Comparison of ENCODE assay signal across 10 cellular contexts in genomic region chr4:113978561-113979156, GRCh38. TPM values are rescaled to one million over a fixed set of nuclear protein-coding genes. Genes with fewer than 3 reads are reported as not detected.
DNase-seq lines count a peak whose midpoint lies in the region; ATAC-seq and TF ChIP-seq lines count a peak whose summit lies in the region.
"Had no signal": no experiment of that assay in that cellular context is flagged by ENCODE, and none has a peak within 500 bp of the region (broad histone marks: within the 10 kb centered on the region; RNA-seq: fewer than 3 reads in every experiment).

No MANE protein-coding gene starts in this region.

- H3K4me1 Mint-ChIP-seq in MCF 10A (ENCODE audit: insufficient read depth, unreplicated experiment), result peaks cover 20% of the 10 kb centered on the region

- intact Hi-C loops in MCF 10A (cut with micrococcal nuclease), result loop anchor here (1.0 to 5.0 kb wide), 9 partner anchors 17 to 586 kb away; no protein-coding TSS in a partner anchor

- no peaks in the 10 kb centered on the region for H3K9me3 ChIP-seq in thoracic aorta
- H3K9me3 ChIP-seq: neutrophil had no signal

- H3K27ac Mint-ChIP-seq in MCF 10A (ENCODE audit: low read depth, unreplicated experiment), result peak overlapping the region; percentile 95

- ATAC-seq in thoracic aorta (ENCODE audit: insufficient number of reproducible peaks, low FRiP score, low read depth) (no peak), HG02623 (IDR thresholded peaks at IDR 0.05; ENCODE audit: unreplicated experiment) (no peak)

- H3K27me3 ChIP-seq in thoracic aorta (replicated peaks; ENCODE audit: insufficient read depth), result no peaks in the 10 kb centered on the region
- H3K27me3 ChIP-seq: BLaER1 had no signal

- peak overlapping the region; percentile 92 for H3K4me3 ChIP-seq in thoracic aorta
- H3K4me3 ChIP-seq: BLaER1 had no signal

- TSS peak; percentile 38 for BruUV-seq in MCF 10A (replicated peaks; lab: Mats Ljungman, UMichigan)

- CTCF ChIA-PET in MCF 10A (lab: Yijun Ruan, JAX), result interaction anchor here (0.7 to 2.3 kb wide), 11 partner anchors 12 to 1230 kb away, joined by 3 to 18 read pairs (median 5); no protein-coding TSS in a partner anchor

- peaks cover 0 to 18% of the 10 kb centered on the region in 2 donors for H3K4me1 ChIP-seq in thoracic aorta (ENCODE audit: control insufficient read depth in 1 of 2, low read depth in 2 of 2)
- H3K4me1 ChIP-seq: BLaER1 had no signal

- no peaks in the 10 kb centered on the region for H3K36me3 ChIP-seq in thoracic aorta
- H3K36me3 ChIP-seq: BLaER1, neutrophil had no signal

- POLR2A ChIA-PET in MCF 10A (lab: Yijun Ruan, JAX), result interaction anchor here (0.6 to 6.1 kb wide), 25 partner anchors 9 to 584 kb away, joined by 3 to 125 read pairs (median 6); no protein-coding TSS in a partner anchor

- H3K4me3 Mint-ChIP-seq in MCF 10A (ENCODE audit: unreplicated experiment), result peak overlapping the region; percentile 94

- peak overlapping the region; percentile 88 to 93 for H3K27ac ChIP-seq in thoracic aorta
- H3K27ac ChIP-seq: BLaER1, neutrophil had no signal

- H3K9me3 Mint-ChIP-seq in MCF 10A (ENCODE audit: unreplicated experiment), result peaks cover 2% of the 10 kb centered on the region

- DNase-seq in DMS53 (lab: John Stamatoyannopoulos, UW) (peak; percentile 63), DMS53 treated with DMSO at 0.1 percent for 48 hours (lab: John Stamatoyannopoulos, UW; ENCODE audit: unreplicated experiment) (no peak), MCF 10A (ENCODE audit: unreplicated experiment) (peak; percentile 45), kidney glomerular epithelial cell (lab: John Stamatoyannopoulos, UW) (peak; percentile 59), thoracic aorta (ENCODE audit: low spot score) (no peak), NOMO-1 treated with DMSO at 0.1 percent for 48 hours (lab: John Stamatoyannopoulos, UW; ENCODE audit: unreplicated experiment) (no peak), NCI-H146 (lab: John Stamatoyannopoulos, UW) (no peak)

- H3K27me3 Mint-ChIP-seq in MCF 10A (ENCODE audit: insufficient read depth, unreplicated experiment), result no peaks in the 10 kb centered on the region

- H3K36me3 Mint-ChIP-seq in MCF 10A (ENCODE audit: insufficient read depth, unreplicated experiment), result peaks cover 13% of the 10 kb centered on the region

- TF ChIP-seq CTCF in MCF 10A (IDR thresholded peaks at IDR 0.05; ENCODE audit: unreplicated experiment), result no peak
- no peak for TF ChIP-seq CTCF in thoracic aorta (IDR thresholded peaks at IDR 0.05)

RNA-seq across cellular contexts. Expression of gene ARSJ, which starts 0.8 kb away (rescaled TPM):
- total RNA-seq in MCF 10A (2022) (36.2 and 50.7 TPM in 2 replicates), thoracic aorta (10 to 100 TPM; 15.0 to 25.0 TPM)

Comparison
In these comparisons a context has a peak if more than half of its experiments do, and no peak if none do; other contexts are left out.
1. DNase-seq: peak in DMS53 (single experiment), MCF 10A (single experiment) and kidney glomerular epithelial cell (single experiment); none in DMS53 treated with DMSO at 0.1 percent for 48 hours (single experiment), thoracic aorta (single experiment), NOMO-1 treated with DMSO at 0.1 percent for 48 hours (single experiment) and NCI-H146 (single experiment).